9 cellular contexts compared by ENCODE assay signal in genomic region chr10:114638874-114639625, GRCh38. TPM values are rescaled to one million over a fixed set of nuclear protein-coding genes. Genes with fewer than 3 reads are reported as not detected.
DNase-seq lines count a peak whose midpoint lies in the region; ATAC-seq, FAIRE-seq and TF ChIP-seq lines count a peak whose summit lies in the region.
"Had no signal": no experiment of that assay in that cellular context is flagged by ENCODE, and none has a peak within 500 bp of the region (broad histone marks: within the 10 kb centered on the region; RNA-seq: fewer than 3 reads in every experiment).

No MANE protein-coding gene starts in this region.

- no peaks in the 10 kb centered on the region for H3K9me3 Mint-ChIP-seq in nephron

- DNase-seq in astrocyte of the cerebellum (ENCODE audit: low read depth) (peak; percentile 96), dermis blood vessel endothelial cell (no peak), NCI-H2107 treated with DMSO at 0.1 percent for 48 hours (lab: John Stamatoyannopoulos, UW; ENCODE audit: unreplicated experiment) (no peak), D721Med (ENCODE audit: insufficient read length, low spot score) (no peak), HT-29 (ENCODE audit: low spot score) (no peak)
- DNase-seq: NCI-H187 had no signal

- H3K36me3 Mint-ChIP-seq in nephron (ENCODE audit: low read depth), result no peaks in the 10 kb centered on the region

- peak; percentile 73 for ATAC-seq in GM18508 (IDR thresholded peaks at IDR 0.05; ENCODE audit: insufficient read depth, unreplicated experiment)
- peak; percentile 72 for ATAC-seq in HG03457 (IDR thresholded peaks at IDR 0.05; ENCODE audit: unreplicated experiment)

- H3K4me1 Mint-ChIP-seq in nephron, result peaks cover 24% of the 10 kb centered on the region

- in situ Hi-C loops in astrocyte of the cerebellum (cut with HindIII; ENCODE audit: low sequenced_read_pairs), result no loop called here

- H3K27ac Mint-ChIP-seq in nephron, result peak overlapping the region; percentile 0 to 28 (median 15)

- no peak overlapping the region for H3K4me3 Mint-ChIP-seq in nephron

- H3K27me3 Mint-ChIP-seq in nephron (ENCODE audit: low read depth), result peaks cover 16% of the 10 kb centered on the region

- no peak overlapping the region for H3K4me3 ChIP-seq in astrocyte of the cerebellum (ENCODE audit: low read depth, low read length)

- TF ChIP-seq CTCF in astrocyte of the cerebellum (IDR thresholded peaks at IDR 0.05; ENCODE audit: low read depth, low read length, missing control alignments) (no peak), nephron (IDR thresholded peaks at IDR 0.05; ENCODE audit: unreplicated experiment in 3 of 3) (no peak), D721Med (IDR thresholded peaks at IDR 0.05; ENCODE audit: insufficient read depth, missing control alignments) (no peak)

- no peak for FAIRE-seq in D721Med (lab: Jason Lieb, UNC)

RNA-seq across cellular contexts. Expression of gene ABLIM1, which starts 19.0 kb away (rescaled TPM):
- total RNA-seq in dermis blood vessel endothelial cell, result 141 and 159 TPM in 2 replicates
- total RNA-seq in HT-29 (2014; rRNA removed; shearing (Covaris generic)), result 45.9 and 52.1 TPM in 2 replicates
